Comparison of ENCODE assay signal across 27 cellular contexts in the genomic region with DNA sequence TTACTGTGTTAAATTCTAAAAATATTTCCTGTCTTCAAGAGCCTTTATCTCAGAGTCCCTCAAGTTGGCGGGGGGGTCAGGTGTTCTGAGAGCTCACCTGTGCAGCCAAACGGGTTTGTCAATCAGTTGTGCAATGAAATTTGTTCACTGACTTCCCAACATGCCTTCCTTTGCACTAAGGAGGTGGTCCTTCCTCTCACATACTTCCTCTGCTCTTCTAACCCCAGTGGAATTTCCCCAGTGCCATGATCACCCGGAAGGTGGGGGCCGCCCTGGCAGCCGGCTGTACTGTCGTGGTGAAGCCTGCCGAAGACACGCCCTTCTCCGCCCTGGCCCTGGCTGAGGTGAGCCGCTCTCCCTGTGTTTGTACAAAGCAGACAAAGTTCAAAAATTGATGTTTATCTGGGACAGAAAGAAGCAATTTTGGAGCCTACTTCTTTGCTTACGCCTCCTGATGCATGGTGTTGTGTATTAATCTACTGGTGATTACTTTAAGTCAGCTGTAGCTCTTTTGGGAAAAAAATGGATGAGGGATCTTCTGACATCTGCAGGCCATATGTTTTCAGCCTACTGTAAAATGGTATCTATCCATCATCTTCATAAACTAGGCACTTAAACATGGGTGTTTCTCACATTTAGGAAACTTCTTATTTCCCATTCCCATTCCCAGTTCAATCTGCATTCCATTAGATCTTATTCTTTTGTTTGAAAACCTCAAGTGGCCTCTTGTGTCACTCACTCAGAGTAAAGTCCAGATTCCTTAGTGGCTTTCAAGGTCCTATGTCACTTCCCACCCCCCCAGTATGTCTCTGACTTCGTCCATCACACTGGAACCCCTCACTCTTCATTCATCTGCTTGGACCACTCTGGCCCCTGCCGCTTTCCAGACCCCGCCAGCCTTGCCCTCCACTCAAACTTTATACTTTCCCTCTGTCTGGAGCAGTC. TPM values are rescaled to one million over a fixed set of nuclear protein-coding genes. Genes with fewer than 3 reads are reported as not detected.
A peak's percentile ranks its signal among the peaks of the same experiment; 100 is the strongest.
DNase-seq lines count a peak whose midpoint lies in the region; ATAC-seq, FAIRE-seq and TF ChIP-seq lines count a peak whose summit lies in the region.
"Had no signal": no experiment of that assay in that cellular context is flagged by ENCODE, and none has a peak within 500 bp of the region (broad histone marks: within the 10 kb centered on the region; RNA-seq: fewer than 3 reads in every experiment).

No MANE protein-coding gene starts in this region.

- H3K4me3 Mint-ChIP-seq in activated naive CD4-positive, alpha-beta T cell treated with anti-CD3 and anti-CD28 coated beads, Interleukin-2, amount 50 U/mL, for 24 hours, result no peak overlapping the region
- no peak overlapping the region for H3K4me3 Mint-ChIP-seq in activated naive CD4-positive, alpha-beta T cell treated with anti-CD3 and anti-CD28 coated beads, Interleukin-2, amount 10 ng/mL, durations not matched to agents 7 days and 5 days
- H3K4me3 Mint-ChIP-seq: activated CD4-positive, alpha-beta memory T cell treated with anti-CD3 and anti-CD28 coated beads, Interleukin-2, amount 10 ng/mL, durations not matched to agents 7 days and 5 days; activated naive CD4-positive, alpha-beta T cell treated with anti-CD3 and anti-CD28 coated beads for 36 hours; activated T-cell treated with anti-CD3 and anti-CD28 coated beads, Interleukin-2, amount 50 U/mL, for 24 hours; naive thymus-derived CD8-positive, alpha-beta T cell; T-helper 2 cell treated with Interferon-gamma antibody and Interleukin-4, amounts not matched to agents 5 μg/mL and 100 μg/mL, for 36 hours had no signal

- CTCF ChIA-PET in activated naive CD4-positive, alpha-beta T cell treated with anti-CD3 and anti-CD28 coated beads, Interleukin-2, amount 10 ng/mL, durations not matched to agents 7 days and 5 days (lab: Charles Lee), result no interaction called here

- no peaks in the 10 kb centered on the region for H3K4me1 ChIP-seq in lung (ENCODE audit: control insufficient read depth in 2 of 2, insufficient read depth in 2 of 2, low read length in 2 of 2)
- H3K4me1 ChIP-seq: SJCRH30, stomach had no signal

- TF ChIP-seq CTCF in bronchial epithelial cell (IDR thresholded peaks at IDR 0.05; ENCODE audit: insufficient read depth, low read length, severe bottlenecking), result no peak
- TF ChIP-seq CTCF in lung (IDR thresholded peaks at IDR 0.05; ENCODE audit: control extremely low read depth, extremely low read depth), result no peak
- no peak for TF ChIP-seq CTCF in WERI-Rb-1 (IDR thresholded peaks at IDR 0.05; ENCODE audit: low read depth, low read length)

- peak; percentile 89 for ATAC-seq in lung (ENCODE audit: insufficient read depth, low FRiP score)
- ATAC-seq: K562; naive thymus-derived CD8-positive, alpha-beta T cell had no signal

- DNase-seq in activated naive CD4-positive, alpha-beta T cell treated with anti-CD3 and anti-CD28 coated beads, Interleukin-2, amount 10 ng/mL, durations not matched to agents 7 days and 5 days, result no peak
- DNase-seq in bronchial epithelial cell (ENCODE audit: low read depth) (peak; percentile 85), lung (ENCODE audit: low spot score) (peak; percentile 80), ureter (ENCODE audit: low spot score) (peak; percentile 77), NOMO-1 (lab: John Stamatoyannopoulos, UW; ENCODE audit: unreplicated experiment in 2 of 2) (no peak), WERI-Rb-1 (no peak)
- DNase-seq in stimulated activated CD4-positive, alpha-beta T cell treated with anti-CD3 and anti-CD28 coated beads, Interleukin-4, amount 100 ng/mL, for 24 hours, result no peak
- DNase-seq: activated CD4-positive, alpha-beta memory T cell treated with anti-CD3 and anti-CD28 coated beads, Interleukin-2, amount 10 ng/mL, durations not matched to agents 7 days and 5 days; activated CD4-positive, CD25-positive, alpha-beta regulatory T cell; activated naive CD4-positive, alpha-beta T cell treated with anti-CD3 and anti-CD28 coated beads for 36 hours; activated T-cell treated with anti-CD3 and anti-CD28 coated beads, Interleukin-2, amount 50 U/mL, for 24 hours; aorta; DMS 273 treated with DMSO at 0.1 percent for 48 hours; effector memory CD4-positive, alpha-beta T cell; naive thymus-derived CD8-positive, alpha-beta T cell; NCI-H1930; NCI-H510A treated with DMSO at 0.1 percent for 48 hours; SJCRH30; stimulated activated CD4-positive, alpha-beta T cell treated with anti-CD3 and anti-CD28 coated beads, Interleukin-2, amount 100 ng/mL, for 24 hours; stomach had no signal

- no peaks in the 10 kb centered on the region for H3K27me3 Mint-ChIP-seq in activated naive CD4-positive, alpha-beta T cell treated with anti-CD3 and anti-CD28 coated beads, Interleukin-2, amount 50 U/mL, for 24 hours
- H3K27me3 Mint-ChIP-seq in activated naive CD4-positive, alpha-beta T cell treated with anti-CD3 and anti-CD28 coated beads, Interleukin-2, amount 10 ng/mL, durations not matched to agents 7 days and 5 days, result no peaks in the 10 kb centered on the region
- H3K27me3 Mint-ChIP-seq: activated CD4-positive, alpha-beta memory T cell treated with anti-CD3 and anti-CD28 coated beads, Interleukin-2, amount 10 ng/mL, durations not matched to agents 7 days and 5 days; activated T-cell treated with anti-CD3 and anti-CD28 coated beads, Interleukin-2, amount 50 U/mL, for 24 hours; naive thymus-derived CD8-positive, alpha-beta T cell had no signal

- no peaks in the 10 kb centered on the region for H3K9me3 Mint-ChIP-seq in activated naive CD4-positive, alpha-beta T cell treated with anti-CD3 and anti-CD28 coated beads, Interleukin-2, amount 50 U/mL, for 24 hours
- peaks cover 3% of the 10 kb centered on the region for H3K9me3 Mint-ChIP-seq in activated naive CD4-positive, alpha-beta T cell treated with anti-CD3 and anti-CD28 coated beads, Interleukin-2, amount 10 ng/mL, durations not matched to agents 7 days and 5 days
- H3K9me3 Mint-ChIP-seq: activated CD4-positive, alpha-beta memory T cell treated with anti-CD3 and anti-CD28 coated beads, Interleukin-2, amount 10 ng/mL, durations not matched to agents 7 days and 5 days; T-helper 2 cell treated with Interferon-gamma antibody and Interleukin-4, amounts not matched to agents 5 μg/mL and 100 μg/mL, for 36 hours had no signal

- FAIRE-seq in bronchial epithelial cell (lab: Jason Lieb, UNC), result no peak
- FAIRE-seq: GM12892, K562, urothelium cell line had no signal

- no peaks in the 10 kb centered on the region for H3K9me3 ChIP-seq in lung (ENCODE audit: control insufficient read depth in 2 of 2, insufficient read depth in 1 of 2, low read length in 1 of 2)
- no peaks in the 10 kb centered on the region for H3K9me3 ChIP-seq in WERI-Rb-1 (ENCODE audit: severe bottlenecking)
- H3K9me3 ChIP-seq: SJCRH30, stomach had no signal

- H3K27ac Mint-ChIP-seq in activated naive CD4-positive, alpha-beta T cell treated with anti-CD3 and anti-CD28 coated beads, Interleukin-2, amount 50 U/mL, for 24 hours, result peak overlapping the region; percentile 6
- no peak overlapping the region for H3K27ac Mint-ChIP-seq in activated naive CD4-positive, alpha-beta T cell treated with anti-CD3 and anti-CD28 coated beads, Interleukin-2, amount 10 ng/mL, durations not matched to agents 7 days and 5 days
- H3K27ac Mint-ChIP-seq: activated CD4-positive, alpha-beta memory T cell treated with anti-CD3 and anti-CD28 coated beads, Interleukin-2, amount 10 ng/mL, durations not matched to agents 7 days and 5 days; activated naive CD4-positive, alpha-beta T cell treated with anti-CD3 and anti-CD28 coated beads for 36 hours; activated T-cell treated with anti-CD3 and anti-CD28 coated beads, Interleukin-2, amount 50 U/mL, for 24 hours; T-helper 2 cell treated with Interferon-gamma antibody and Interleukin-4, amounts not matched to agents 5 μg/mL and 100 μg/mL, for 36 hours had no signal

- peaks cover 45% of the 10 kb centered on the region for H3K36me3 Mint-ChIP-seq in activated naive CD4-positive, alpha-beta T cell treated with anti-CD3 and anti-CD28 coated beads, Interleukin-2, amount 50 U/mL, for 24 hours
- H3K36me3 Mint-ChIP-seq in activated naive CD4-positive, alpha-beta T cell treated with anti-CD3 and anti-CD28 coated beads, Interleukin-2, amount 10 ng/mL, durations not matched to agents 7 days and 5 days, result peaks cover 5% of the 10 kb centered on the region

- 73 to 84% methylated on average over 14 of the region's 14 CpGs for WGBS in lung, 2 donors

- H3K4me3 ChIP-seq in bronchial epithelial cell (ENCODE audit: low read depth, low read length) (no peak overlapping the region), lung (no peak overlapping the region), WERI-Rb-1 (ENCODE audit: low read depth, low read length) (no peak overlapping the region)
- H3K4me3 ChIP-seq: BLaER1 treated with 17β-estradiol and CSF1 and Interleukin-3, amounts not matched to agents 10 nM and 100 nM; K562; SJCRH30; stomach had no signal

- H3K36me3 ChIP-seq in bronchial epithelial cell (ENCODE audit: control insufficient read depth, insufficient read depth, low read length) (no peaks in the 10 kb centered on the region), lung (ENCODE audit: control insufficient read depth in 2 of 2, insufficient read depth in 2 of 2, low read length in 2 of 2) (peaks cover 3 to 15% of the 10 kb centered on the region in 2 donors), WERI-Rb-1 (no peaks in the 10 kb centered on the region; the same call in none of the 2 replicates)
- H3K36me3 ChIP-seq: SJCRH30 had no signal

- H3K27ac ChIP-seq in lung (ENCODE audit: low read depth in 1 of 2, low read length in 1 of 2) (peak overlapping the region in 1 of 2 donors; percentile 9), WERI-Rb-1 (no peak overlapping the region)
- H3K27ac ChIP-seq: BLaER1 treated with 17β-estradiol and CSF1 and Interleukin-3, amounts not matched to agents 10 nM and 100 nM; HL-60; SJCRH30; stomach had no signal

- H3K27me3 ChIP-seq in bronchial epithelial cell (ENCODE audit: control insufficient read depth, insufficient read depth, low read length) (no peaks in the 10 kb centered on the region), lung (ENCODE audit: control insufficient read depth, insufficient read depth) (no peaks in the 10 kb centered on the region), WERI-Rb-1 (ENCODE audit: insufficient read depth, low read depth, severe bottlenecking) (no peaks in the 10 kb centered on the region)
- H3K27me3 ChIP-seq: BLaER1 treated with 17β-estradiol and CSF1 and Interleukin-3, amounts not matched to agents 10 nM and 100 nM; SJCRH30; stomach had no signal

- peaks cover 20% of the 10 kb centered on the region for H3K4me1 Mint-ChIP-seq in activated naive CD4-positive, alpha-beta T cell treated with anti-CD3 and anti-CD28 coated beads, Interleukin-2, amount 50 U/mL, for 24 hours
- no peaks in the 10 kb centered on the region for H3K4me1 Mint-ChIP-seq in activated naive CD4-positive, alpha-beta T cell treated with anti-CD3 and anti-CD28 coated beads, Interleukin-2, amount 10 ng/mL, durations not matched to agents 7 days and 5 days
- H3K4me1 Mint-ChIP-seq: activated CD4-positive, alpha-beta memory T cell treated with anti-CD3 and anti-CD28 coated beads, Interleukin-2, amount 10 ng/mL, durations not matched to agents 7 days and 5 days had no signal

RNA-seq across cellular contexts. Expression of gene ALDH5A1, which starts 10.1 kb away (rescaled TPM):
- total RNA-seq in bronchial epithelial cell (0.53 and 1.9 TPM in 2 replicates), lung (10 to 100 TPM; 11.2 to 12.8 TPM), ureter (39.6 TPM)
- polyA plus RNA-seq in lung, result 1 to 10 TPM; 3.1 to 7.7 TPM

RNA-seq across cellular contexts. Expression of gene GPLD1, which starts 15.5 kb away (rescaled TPM):
- total RNA-seq in bronchial epithelial cell, result 0.26 and 0.64 TPM in 2 replicates
- total RNA-seq in lung, result 1 to 10 TPM; 2.2 to 3.8 TPM
- 1 to 10 TPM in 1 of 2 donors, under 1 TPM in 1; 0.45 to 1.1 TPM for polyA plus RNA-seq in lung
- 6.2 TPM for total RNA-seq in ureter

Comparison
In these comparisons a context has a peak if more than half of its experiments do, and no peak if none do; other contexts are left out.
1. DNase-seq: peak in bronchial epithelial cell (single experiment), lung (single experiment) and ureter (single experiment); none in activated naive CD4-positive, alpha-beta T cell treated with anti-CD3 and anti-CD28 coated beads, Interleukin-2, amount 10 ng/mL, durations not matched to agents 7 days and 5 days (single experiment), stimulated activated CD4-positive, alpha-beta T cell treated with anti-CD3 and anti-CD28 coated beads, Interleukin-4, amount 100 ng/mL, for 24 hours (single experiment), NOMO-1 (0 of 2) and WERI-Rb-1 (single experiment).